In the genomic region with DNA sequence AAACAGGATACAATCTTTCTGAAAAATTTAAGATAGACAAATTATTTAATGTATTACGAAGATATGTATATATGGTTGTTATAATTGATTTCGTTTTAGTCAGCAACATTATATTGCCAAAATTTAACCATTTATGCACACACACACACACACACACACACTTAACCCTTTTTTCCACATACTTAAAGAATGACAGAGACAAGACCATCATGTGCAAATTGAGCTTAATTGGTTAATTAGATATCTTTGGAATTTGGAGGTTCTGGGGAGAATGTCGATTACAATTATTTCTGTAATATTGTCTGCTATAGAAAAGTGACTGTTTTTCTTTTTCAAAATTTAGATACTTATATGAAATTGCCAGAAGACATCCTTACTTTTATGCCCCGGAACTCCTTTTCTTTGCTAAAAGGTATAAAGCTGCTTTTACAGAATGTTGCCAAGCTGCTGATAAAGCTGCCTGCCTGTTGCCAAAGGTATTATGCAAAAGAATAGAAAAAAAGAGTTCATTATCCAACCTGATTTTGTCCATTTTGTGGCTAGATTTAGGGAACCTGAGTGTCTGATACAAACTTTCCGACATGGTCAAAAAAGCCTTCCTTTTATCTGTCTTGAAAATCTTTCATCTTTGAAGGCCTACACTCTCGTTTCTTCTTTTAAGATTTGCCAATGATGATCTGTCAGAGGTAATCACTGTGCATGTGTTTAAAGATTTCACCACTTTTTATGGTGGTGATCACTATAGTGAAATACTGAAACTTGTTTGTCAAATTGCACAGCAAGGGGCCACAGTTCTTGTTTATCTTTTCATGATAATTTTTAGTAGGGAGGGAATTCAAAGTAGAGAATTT, we compare ENCODE assay signal across 32 cellular contexts. TPM values are rescaled to one million over a fixed set of nuclear protein-coding genes. Genes with fewer than 3 reads are reported as not detected.
"Had no signal": no experiment of that assay in that cellular context is flagged by ENCODE, and none has a peak within 500 bp of the region (broad histone marks: within the 10 kb centered on the region; RNA-seq: fewer than 3 reads in every experiment).

No MANE protein-coding gene starts in this region.

- DNase-seq: colonic mucosa; cortex of kidney; effector CD8-positive, alpha-beta T cell; effector memory CD8-positive, alpha-beta T cell; endodermal cell; erythroblast; esophagus squamous epithelium; foreskin fibroblast; foreskin melanocyte; gastrocnemius medialis; glutamatergic neuron; head of caudate nucleus; heart right ventricle; hippocampal formation; left cardiac atrium; left ventricle myocardium inferior; lower lobe of right lung; mesenchymal stem cell; mucosa of descending colon; naive B cell had no signal

- H3K4me1 ChIP-seq: colonic mucosa, esophagus squamous epithelium, gastrocnemius medialis, heart right ventricle, left ventricle myocardium inferior, lower lobe of right lung had no signal

- H3K4me3 ChIP-seq: colonic mucosa, esophagus squamous epithelium, gastrocnemius medialis, heart right ventricle, left ventricle myocardium inferior, lower lobe of right lung, mucosa of descending colon had no signal

- ATAC-seq: effector memory CD8-positive, alpha-beta T cell; esophagus mucosa; gastrocnemius medialis; heart right ventricle; left cardiac atrium; lower lobe of right lung; mucosa of descending colon had no signal

- H3K27me3 ChIP-seq: colonic mucosa, esophagus squamous epithelium, gastrocnemius medialis had no signal

- H3K36me3 ChIP-seq: colonic mucosa, esophagus squamous epithelium, gastrocnemius medialis, heart right ventricle, left ventricle myocardium inferior, lower lobe of right lung had no signal

- H3K27ac ChIP-seq: colonic mucosa, epithelial cell of prostate, esophagus squamous epithelium, gastrocnemius medialis, heart right ventricle, left ventricle myocardium inferior, lower lobe of right lung had no signal

- H3K9me3 ChIP-seq: colonic mucosa, esophagus squamous epithelium, gastrocnemius medialis, heart right ventricle, left ventricle myocardium inferior, lower lobe of right lung, mucosa of descending colon had no signal

- FAIRE-seq: endometrium, islet of Langerhans, keratinocyte had no signal

RNA-seq across cellular contexts. Expression of gene ALB, which starts 5.2 kb away (rescaled TPM):
- total RNA-seq: dermis microvascular lymphatic vessel endothelial cell, glomerular endothelial cell, kidney epithelial cell, left ventricle myocardium inferior, lung microvascular endothelial cell, myocyte had no signal
- polyA plus RNA-seq: keratinocyte had no signal

RNA-seq across cellular contexts. Expression of gene AFP, which starts 26.8 kb away (rescaled TPM):
- total RNA-seq: dermis microvascular lymphatic vessel endothelial cell, esophagus mucosa, esophagus squamous epithelium, gastrocnemius medialis, glomerular endothelial cell, heart right ventricle, kidney epithelial cell, left cardiac atrium, left ventricle myocardium inferior, lower leg skin, lower lobe of right lung, lung microvascular endothelial cell, mesenteric fat pad, mucosa of descending colon had no signal
- polyA plus RNA-seq: heart right ventricle had no signal
